In genomic region chr6:84260186-84260585, GRCh38 we compare ENCODE assay signal across 24 cellular contexts.
"Had no signal": no experiment of that assay in that cellular context is flagged by ENCODE, and none has a peak within 500 bp of the region (broad histone marks: within the 10 kb centered on the region; RNA-seq: fewer than 3 reads in every experiment).

No MANE protein-coding gene starts in this region.

- H3K79me2 ChIP-seq: parathyroid adenoma had no signal

- ATAC-seq: left colon; lower lobe of right lung; natural killer cell treated with Interleukin-12 subunit alpha and Interleukin-12 subunit beta and Interleukin-15 and Interleukin-18, amount 100 ng/mL, for 72 hours; sciatic nerve; stimulated activated effector memory CD8-positive, alpha-beta T cell treated with anti-CD3 and anti-CD28 coated beads, Interleukin-12 subunit alpha, Interleukin-12 subunit beta, amount 100 ng/mL, for 72 hours had no signal

- DNase-seq: dermis blood vessel endothelial cell; effector memory CD4-positive, alpha-beta T cell; foreskin melanocyte; head of caudate nucleus; kidney glomerular epithelial cell; left colon; left ventricle myocardium inferior; lower lobe of right lung; naive B cell; stimulated activated CD4-positive, alpha-beta T cell treated with anti-CD3 and anti-CD28 coated beads, Interleukin-2, amount 100 ng/mL, for 24 hours; stimulated activated CD4-positive, alpha-beta T cell treated with anti-CD3 and anti-CD28 coated beads, Interleukin-4, amount 100 ng/mL, for 24 hours; stimulated activated naive CD4-positive, alpha-beta T cell treated with Interleukin-2 at 50 U/mL for 16 hours; stomach; thyroid gland had no signal

- H3K27ac ChIP-seq: esophagus muscularis mucosa, left ventricle myocardium inferior, lower lobe of right lung, neural progenitor cell, parathyroid adenoma, right atrium auricular region, stomach, thyroid gland had no signal

- H3K4me1 ChIP-seq: esophagus muscularis mucosa, left ventricle myocardium inferior, lower lobe of right lung, neural progenitor cell, parathyroid adenoma, right atrium auricular region, thyroid gland had no signal

- H3K9ac ChIP-seq: neural progenitor cell, parathyroid adenoma had no signal

- H2AFZ ChIP-seq: neural progenitor cell, parathyroid adenoma had no signal

- H3K36me3 ChIP-seq: esophagus muscularis mucosa, left ventricle myocardium inferior, lower lobe of right lung, neural progenitor cell, right atrium auricular region, stomach, thyroid gland had no signal

- H3K4me2 ChIP-seq: neural progenitor cell had no signal

- H3K9me3 ChIP-seq: esophagus muscularis mucosa, left ventricle myocardium inferior, lower lobe of right lung, right atrium auricular region, stomach, thyroid gland had no signal

- H3K4me3 ChIP-seq: coronary artery, esophagus muscularis mucosa, left ventricle myocardium inferior, lower lobe of right lung, neural progenitor cell, right atrium auricular region, stomach, thyroid gland had no signal

- FAIRE-seq: endothelial cell of umbilical vein, islet of Langerhans had no signal

- H3K27me3 ChIP-seq: esophagus muscularis mucosa, neural progenitor cell, right atrium auricular region, stomach, thyroid gland had no signal
